Comparison of ENCODE assay signal across 31 cellular contexts in the genomic region with DNA sequence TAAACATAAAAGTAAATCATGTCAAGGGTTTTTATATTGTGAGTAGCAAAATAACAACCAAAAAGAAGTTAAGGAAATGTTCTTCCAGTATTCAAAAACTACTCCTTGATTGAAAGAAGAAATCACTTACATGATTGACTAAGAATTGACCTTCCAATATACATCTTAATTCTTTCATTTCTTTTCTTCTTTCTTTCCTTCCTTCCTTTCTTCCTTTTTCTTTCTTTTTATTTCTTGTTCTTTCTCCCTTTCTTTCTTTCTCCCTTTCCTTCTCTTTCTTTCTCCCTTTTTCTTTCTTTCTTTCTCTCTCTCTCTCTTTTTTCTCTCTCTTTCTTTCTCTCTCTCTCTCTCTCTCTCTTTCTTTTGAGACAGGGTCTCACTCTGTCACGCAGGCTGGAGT.
"Had no signal": no experiment of that assay in that cellular context is flagged by ENCODE, and none has a peak within 500 bp of the region (broad histone marks: within the 10 kb centered on the region; RNA-seq: fewer than 3 reads in every experiment).

No MANE protein-coding gene starts in this region.

- H3K9me3 Mint-ChIP-seq: natural killer cell treated with Interleukin-12 subunit alpha and Interleukin-12 subunit beta and Interleukin-15 and Interleukin-18, amount 100 ng/mL, for 72 hours; nephron progenitor cell; neural crest cell; stimulated activated memory B cell treated with anti-CD40 and anti-IgM and Interleukin-4, amounts not matched to agents 10 μg/mL and 1 μg/mL and 100 μg/mL, for 72 hours; stimulated activated naive CD8-positive, alpha-beta T cell treated with anti-CD3 and anti-CD28 coated beads, Interleukin-15, amount 100 ng/mL, for 72 hours; type B pancreatic cell had no signal

- H3K27ac ChIP-seq: neutrophil, parathyroid adenoma, psoas muscle, skin epidermis, spleen, suprapubic skin, testis, tibial artery, transverse colon, upper lobe of right lung, uterus had no signal

- H3K4me1 Mint-ChIP-seq: nephron progenitor cell; stimulated activated memory B cell treated with anti-CD40 and anti-IgM and Interleukin-4, amounts not matched to agents 10 μg/mL and 1 μg/mL and 100 μg/mL, for 72 hours; stimulated activated naive CD8-positive, alpha-beta T cell treated with anti-CD3 and anti-CD28 coated beads, Interleukin-15, amount 100 ng/mL, for 72 hours had no signal

- DNase-seq: naive thymus-derived CD8-positive, alpha-beta T cell; nephron progenitor cell; nucleus accumbens; posterior cingulate gyrus; psoas muscle; right cardiac atrium; spleen; stimulated activated CD4-positive, alpha-beta T cell treated with anti-CD3 and anti-CD28 coated beads, Interleukin-12 subunit alpha, Interleukin-12 subunit beta, amount 100 ng/mL, for 4 hours; stimulated activated CD4-positive, alpha-beta T cell treated with anti-CD3 and anti-CD28 coated beads, Interleukin-1b, Interleukin-23, amount 100 ng/mL, for 48 hours; stimulated activated CD4-positive, alpha-beta T cell treated with anti-CD3 and anti-CD28 coated beads, Interleukin-4, amount 100 ng/mL, for 1 hour; stimulated activated CD4-positive, alpha-beta T cell treated with anti-CD3 and anti-CD28 coated beads, Interleukin-4, amount 100 ng/mL, for 4 hours; stimulated activated CD8-positive, alpha-beta memory T cell treated with anti-CD3 and anti-CD28 coated beads, Interleukin-4, amount 100 ng/mL, for 48 hours; stimulated activated naive CD4-positive, alpha-beta T cell; stimulated activated naive CD8-positive, alpha-beta T cell treated with anti-CD3 and anti-CD28 coated beads, Interleukin-15, amount 100 ng/mL, for 72 hours; stimulated activated naive CD8-positive, alpha-beta T cell treated with anti-CD3 and anti-CD28 coated beads, Interleukin-15, Interleukin-2, amounts not matched to agents 100 U/mL and 50 U/mL, for 24 hours; substantia nigra; testis; tibial artery; transverse colon; upper lobe of right lung; uterus had no signal

- H3K4me2 ChIP-seq: smooth muscle cell had no signal

- H3K4me1 ChIP-seq: parathyroid adenoma, psoas muscle, spleen, suprapubic skin, testis, tibial artery, transverse colon, upper lobe of right lung, uterus had no signal

- H3K27me3 ChIP-seq: neutrophil, spleen, suprapubic skin, testis, tibial artery, transverse colon, upper lobe of right lung, uterus had no signal

- H3K79me2 ChIP-seq: parathyroid adenoma had no signal

- H3K4me3 Mint-ChIP-seq: naive thymus-derived CD8-positive, alpha-beta T cell; natural killer cell treated with Interleukin-12 subunit alpha and Interleukin-12 subunit beta and Interleukin-15 and Interleukin-18, amount 100 ng/mL, for 72 hours; nephron progenitor cell; neural crest cell; stimulated activated memory B cell treated with anti-CD40 and anti-IgM and Interleukin-4, amounts not matched to agents 10 μg/mL and 1 μg/mL and 100 μg/mL, for 72 hours; stimulated activated naive CD8-positive, alpha-beta T cell treated with anti-CD3 and anti-CD28 coated beads, Interleukin-15, amount 100 ng/mL, for 72 hours; type B pancreatic cell had no signal

- H3K4me3 ChIP-seq: psoas muscle, skin epidermis, smooth muscle cell, spleen, suprapubic skin, testis, tibial artery, transverse colon, upper lobe of right lung, uterus had no signal

- H3K27me3 Mint-ChIP-seq: natural killer cell treated with Interleukin-12 subunit alpha and Interleukin-12 subunit beta and Interleukin-15 and Interleukin-18, amount 100 ng/mL, for 72 hours; stimulated activated memory B cell treated with anti-CD40 and anti-IgM and Interleukin-4, amounts not matched to agents 10 μg/mL and 1 μg/mL and 100 μg/mL, for 72 hours; stimulated activated naive CD8-positive, alpha-beta T cell treated with anti-CD3 and anti-CD28 coated beads, Interleukin-15, amount 100 ng/mL, for 72 hours had no signal

- ATAC-seq: naive thymus-derived CD8-positive, alpha-beta T cell; natural killer cell treated with Interleukin-12 subunit alpha and Interleukin-12 subunit beta and Interleukin-15 and Interleukin-18, amount 100 ng/mL, for 72 hours; psoas muscle; right cardiac atrium; sciatic nerve; stimulated activated memory B cell treated with anti-CD40 and anti-IgM and Interleukin-4, amounts not matched to agents 10 μg/mL and 1 μg/mL and 100 μg/mL, for 72 hours; stimulated activated naive CD8-positive, alpha-beta T cell treated with anti-CD3 and anti-CD28 coated beads, Interleukin-15, amount 100 ng/mL, for 72 hours; stimulated activated naive CD8-positive, alpha-beta T cell treated with anti-CD3 and anti-CD28 coated beads, Interleukin-15, Interleukin-2, amounts not matched to agents 100 U/mL and 50 U/mL, for 24 hours; upper lobe of right lung had no signal

- H3K9ac ChIP-seq: parathyroid adenoma had no signal

- H2AFZ ChIP-seq: parathyroid adenoma had no signal

- H3K27ac Mint-ChIP-seq: natural killer cell treated with Interleukin-12 subunit alpha and Interleukin-12 subunit beta and Interleukin-15 and Interleukin-18, amount 100 ng/mL, for 72 hours; nephron progenitor cell; stimulated activated memory B cell treated with anti-CD40 and anti-IgM and Interleukin-4, amounts not matched to agents 10 μg/mL and 1 μg/mL and 100 μg/mL, for 72 hours; stimulated activated naive CD8-positive, alpha-beta T cell treated with anti-CD3 and anti-CD28 coated beads, Interleukin-15, amount 100 ng/mL, for 72 hours; type B pancreatic cell had no signal

- H3K9me3 ChIP-seq: neutrophil, psoas muscle, spleen, suprapubic skin, testis, tibial artery, transverse colon, upper lobe of right lung, uterus had no signal

- H3K36me3 ChIP-seq: neutrophil, spleen, suprapubic skin, tibial artery, transverse colon, upper lobe of right lung, uterus had no signal
